In the genomic region with DNA sequence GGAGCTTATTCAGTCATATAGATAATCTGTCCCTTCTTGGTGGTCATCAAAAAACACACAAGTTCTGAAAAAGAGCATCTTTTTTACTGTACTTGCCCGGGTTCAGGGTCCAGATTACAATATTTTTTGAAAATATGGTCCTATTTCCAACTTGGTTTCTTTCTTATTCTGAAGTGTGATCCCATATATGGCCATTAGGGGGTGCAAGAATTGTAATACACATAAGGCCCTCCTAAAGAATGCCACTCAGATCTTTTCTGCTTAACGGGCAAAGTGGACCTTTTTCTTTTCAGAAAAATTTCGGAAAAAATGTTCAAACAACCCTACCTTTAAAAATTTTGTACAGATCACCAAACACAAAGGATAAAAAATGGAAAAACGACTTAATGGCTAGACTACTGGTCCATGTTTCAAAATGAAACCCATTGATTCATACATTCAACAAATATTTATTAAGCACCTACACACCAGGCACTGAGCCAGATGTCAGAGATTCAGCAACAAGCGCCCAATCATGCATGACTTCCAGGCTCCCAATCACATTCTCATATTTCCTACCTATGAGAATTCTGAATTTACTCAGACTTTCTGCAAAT, we compare ENCODE assay signal across 8 cellular contexts.
A peak's percentile ranks its signal among the peaks of the same experiment; 100 is the strongest.
DNase-seq lines count a peak whose midpoint lies in the region; ATAC-seq and TF ChIP-seq lines count a peak whose summit lies in the region.

No MANE protein-coding gene starts in this region.

- H3K18ac ChIP-seq in mesendoderm (ENCODE audit: low read length): no peak overlapping the region

- in situ Hi-C loops in KBM-7 (cut with MboI; ENCODE audit: low pct_unique_long_range_greater_than_20kb, low sequenced_read_pairs): no loop called here

- no peak overlapping the region for H3K9ac ChIP-seq in mesendoderm (ENCODE audit: low read length)

- H2BK120ac ChIP-seq in mesendoderm (ENCODE audit: low read depth, low read length): no peak overlapping the region

- no peak overlapping the region for H3K4me2 ChIP-seq in mesendoderm (ENCODE audit: low read length)

- H3K79me2 ChIP-seq in mesendoderm (ENCODE audit: control insufficient read depth, insufficient read depth, low read length): no peaks in the 10 kb centered on the region

- no peak overlapping the region for H4K8ac ChIP-seq in mesendoderm (ENCODE audit: low read depth, low read length)

- TF ChIP-seq POLR2A in breast epithelium (IDR thresholded peaks at IDR 0.05): no peak

- no peak overlapping the region for H2BK15ac ChIP-seq in mesendoderm (replicated peaks; ENCODE audit: low read depth)

- no peak overlapping the region for H2BK5ac ChIP-seq in mesendoderm (ENCODE audit: low read length)

- intact Hi-C loops in breast epithelium (cut with DNase I; ENCODE audit: low total_unique reads): no loop called here

- DNase-seq in AG08395 (ENCODE audit: low spot score): peak; percentile 48
- peak; percentile 38 for DNase-seq in KBM-7
- no peak for DNase-seq in breast epithelium (ENCODE audit: low spot score in 2 of 2)
- peak; percentile 40 for DNase-seq in mesendoderm
- no peak for DNase-seq in activated CD4-positive, CD25-positive, alpha-beta regulatory T cell treated with anti-CD3 and anti-CD28 coated beads, Interleukin-2, amount 50 U/mL, for 72 hours
- no peak for DNase-seq in activated T-cell treated with anti-CD3 and anti-CD28 coated beads, Interleukin-2, amount 50 U/mL, for 1 hour

- H3K4me3 ChIP-seq in breast epithelium (no peak overlapping the region), mesendoderm (ENCODE audit: low read length) (no peak overlapping the region)

- ATAC-seq in HG02610 (IDR thresholded peaks at IDR 0.05; ENCODE audit: unreplicated experiment): no peak

- H3K27me3 ChIP-seq in breast epithelium (no peaks in the 10 kb centered on the region), mesendoderm (ENCODE audit: insufficient read depth, low read length, poor library complexity) (no peaks in the 10 kb centered on the region)

- no peak overlapping the region for H3K4ac ChIP-seq in mesendoderm (ENCODE audit: low read depth, low read length)

- TF ChIP-seq CTCF in GM12874 (IDR thresholded peaks at IDR 0.05; ENCODE audit: insufficient read depth, low read depth, low read length) (peak; percentile 52), breast epithelium (IDR thresholded peaks at IDR 0.05) (peak in 2 of 3 donors; percentile 40 to 58)

- no peak overlapping the region for H3K27ac ChIP-seq in breast epithelium
- H3K27ac ChIP-seq in mesendoderm (ENCODE audit: low read depth, low read length): no peak overlapping the region

- no peak overlapping the region for H3K56ac ChIP-seq in mesendoderm (ENCODE audit: low read length)

- H4K5ac ChIP-seq in mesendoderm (ENCODE audit: low read length): no peak overlapping the region

- H3K36me3 ChIP-seq in breast epithelium (no peaks in the 10 kb centered on the region), mesendoderm (ENCODE audit: control insufficient read depth, insufficient read depth, low read length) (no peaks in the 10 kb centered on the region)

- H3K23ac ChIP-seq in mesendoderm (ENCODE audit: low read length): no peak overlapping the region

- no CpG with 5 or more reads among the region's 5 CpGs for WGBS in mesendoderm (ENCODE audit: extremely low coverage, insufficient coverage, low lambda C conversion rate)

- H2AK5ac ChIP-seq in mesendoderm (ENCODE audit: low read length): no peak overlapping the region

- H3K9me3 ChIP-seq in breast epithelium: no peaks in the 10 kb centered on the region

- no peaks in the 10 kb centered on the region for H3K79me1 ChIP-seq in mesendoderm (ENCODE audit: low read length)

- no peaks in the 10 kb centered on the region for H3K4me1 ChIP-seq in breast epithelium
- H3K4me1 ChIP-seq in mesendoderm (ENCODE audit: control insufficient read depth, low read depth, low read length): no peaks in the 10 kb centered on the region

Comparison
In these comparisons a context has a peak if more than half of its experiments do, and no peak if none do; other contexts are left out.
1. DNase-seq: peak in AG08395 (single experiment), KBM-7 (single experiment) and mesendoderm (single experiment); none in breast epithelium (0 of 2), activated CD4-positive, CD25-positive, alpha-beta regulatory T cell treated with anti-CD3 and anti-CD28 coated beads, Interleukin-2, amount 50 U/mL, for 72 hours (single experiment) and activated T-cell treated with anti-CD3 and anti-CD28 coated beads, Interleukin-2, amount 50 U/mL, for 1 hour (single experiment).